In the genomic region with DNA sequence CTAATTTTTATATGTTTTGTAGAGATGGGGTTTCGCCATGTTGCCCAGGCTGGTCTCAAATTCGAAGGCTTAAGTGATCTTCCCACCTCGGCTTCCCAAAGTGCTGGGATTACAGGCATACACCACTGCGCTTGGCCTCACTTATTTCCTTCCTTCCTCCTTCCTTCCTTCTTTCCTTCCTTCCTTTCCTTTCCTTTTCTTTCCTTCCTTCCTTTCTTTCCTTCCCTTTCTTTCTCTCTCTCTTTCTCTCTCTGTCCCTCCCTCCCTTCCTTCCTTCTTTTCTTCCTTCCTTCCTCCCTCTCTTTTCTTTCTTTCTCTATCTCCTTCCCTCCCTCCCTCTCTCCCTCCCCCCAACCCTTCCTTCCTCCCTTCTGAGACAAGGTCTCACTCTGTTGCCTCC, we compare ENCODE assay signal across 37 cellular contexts. TPM values are rescaled to one million over a fixed set of nuclear protein-coding genes. Genes with fewer than 3 reads are reported as not detected.
"Had no signal": no experiment of that assay in that cellular context is flagged by ENCODE, and none has a peak within 500 bp of the region (broad histone marks: within the 10 kb centered on the region; RNA-seq: fewer than 3 reads in every experiment).

No MANE protein-coding gene starts in this region.

- H3K36me3 ChIP-seq: adrenal gland, breast epithelium had no signal

- H3K36me3 Mint-ChIP-seq: activated CD4-positive, alpha-beta memory T cell treated with anti-CD3 and anti-CD28 coated beads for 36 hours; activated CD8-positive, alpha-beta memory T cell treated with anti-CD3 and anti-CD28 coated beads, Interleukin-2, amount 10 ng/mL, durations not matched to agents 7 days and 5 days; activated naive CD4-positive, alpha-beta T cell treated with anti-CD3 and anti-CD28 coated beads, Interleukin-2, amount 50 U/mL, for 24 hours; activated naive CD8-positive, alpha-beta T cell treated with anti-CD3 and anti-CD28 coated beads for 36 hours had no signal

- H3K9me3 ChIP-seq: adrenal gland, ascending aorta, breast epithelium, colonic mucosa, esophagus muscularis mucosa, gastrocnemius medialis, heart left ventricle had no signal

- H3K27me3 Mint-ChIP-seq: activated CD4-positive, alpha-beta T cell treated with anti-CD3 and anti-CD28 coated beads, Interleukin-2, amount 10 ng/mL, durations not matched to agents 24 days and 14 days; activated naive CD4-positive, alpha-beta T cell treated with anti-CD3 and anti-CD28 coated beads, Interleukin-2, amount 50 U/mL, for 24 hours; brain had no signal

- H3K9me3 Mint-ChIP-seq: activated CD4-positive, alpha-beta memory T cell treated with anti-CD3 and anti-CD28 coated beads for 36 hours; activated CD4-positive, alpha-beta T cell treated with anti-CD3 and anti-CD28 coated beads, Interleukin-2, amount 10 ng/mL, durations not matched to agents 24 days and 14 days; activated naive CD4-positive, alpha-beta T cell treated with anti-CD3 and anti-CD28 coated beads for 36 hours; activated naive CD4-positive, alpha-beta T cell treated with anti-CD3 and anti-CD28 coated beads, Interleukin-2, amount 50 U/mL, for 24 hours; activated naive CD8-positive, alpha-beta T cell treated with anti-CD3 and anti-CD28 coated beads, Interleukin-2, amount 50 U/mL, for 24 hours; activated T-helper 1 cell treated with anti-CD3 and anti-CD28 coated beads, Interleukin-12 subunit alpha, Interleukin-12 subunit beta, Interleukin-2, Interleukin-4 antibody, amounts not matched to agents 30 ng/mL and 10 ng/mL and 1 ng/mL, durations not matched to agents 14 hours and 24 hours and 36 hours; activated T-helper 2 cell treated with anti-CD3 and anti-CD28 coated beads, Interferon-gamma antibody, Interleukin-2, Interleukin-4, amounts not matched to agents 10 μg/mL and 5 μg/mL and 100 μg/mL, durations not matched to agents 14 hours and 24 hours and 36 hours; endodermal cell had no signal

- H3K4me3 Mint-ChIP-seq: activated CD4-positive, alpha-beta memory T cell treated with anti-CD3 and anti-CD28 coated beads for 36 hours; activated CD4-positive, alpha-beta T cell treated with anti-CD3 and anti-CD28 coated beads for 36 hours; activated CD4-positive, alpha-beta T cell treated with anti-CD3 and anti-CD28 coated beads, Interleukin-2, amount 10 ng/mL, durations not matched to agents 24 days and 14 days; activated CD8-positive, alpha-beta memory T cell treated with anti-CD3 and anti-CD28 coated beads, Interleukin-2, amount 10 ng/mL, durations not matched to agents 7 days and 5 days; activated CD8-positive, alpha-beta T cell treated with anti-CD3 and anti-CD28 coated beads, Interleukin-2, amount 10 ng/mL, durations not matched to agents 7 days and 5 days; activated naive CD4-positive, alpha-beta T cell treated with anti-CD3 and anti-CD28 coated beads for 36 hours; activated naive CD4-positive, alpha-beta T cell treated with anti-CD3 and anti-CD28 coated beads, Interleukin-2, amount 50 U/mL, for 24 hours; activated naive CD8-positive, alpha-beta T cell treated with anti-CD3 and anti-CD28 coated beads for 36 hours; activated naive CD8-positive, alpha-beta T cell treated with anti-CD3 and anti-CD28 coated beads, Interleukin-2, amount 50 U/mL, for 24 hours; activated T-helper 1 cell treated with anti-CD3 and anti-CD28 coated beads, Interleukin-12 subunit alpha, Interleukin-12 subunit beta, Interleukin-2, Interleukin-4 antibody, amounts not matched to agents 30 ng/mL and 10 ng/mL and 1 ng/mL, durations not matched to agents 14 hours and 24 hours and 36 hours; brain; endodermal cell had no signal

- H3K27ac Mint-ChIP-seq: activated CD4-positive, alpha-beta memory T cell treated with anti-CD3 and anti-CD28 coated beads for 36 hours; activated CD4-positive, alpha-beta T cell treated with anti-CD3 and anti-CD28 coated beads for 36 hours; activated CD4-positive, alpha-beta T cell treated with anti-CD3 and anti-CD28 coated beads, Interleukin-2, amount 10 ng/mL, durations not matched to agents 24 days and 14 days; activated CD8-positive, alpha-beta memory T cell treated with anti-CD3 and anti-CD28 coated beads, Interleukin-2, amount 10 ng/mL, durations not matched to agents 7 days and 5 days; activated CD8-positive, alpha-beta T cell treated with anti-CD3 and anti-CD28 coated beads, Interleukin-2, amount 10 ng/mL, durations not matched to agents 7 days and 5 days; activated naive CD4-positive, alpha-beta T cell treated with anti-CD3 and anti-CD28 coated beads for 36 hours; activated naive CD4-positive, alpha-beta T cell treated with anti-CD3 and anti-CD28 coated beads, Interleukin-2, amount 50 U/mL, for 24 hours; activated naive CD8-positive, alpha-beta T cell treated with anti-CD3 and anti-CD28 coated beads for 36 hours; activated naive CD8-positive, alpha-beta T cell treated with anti-CD3 and anti-CD28 coated beads, Interleukin-2, amount 50 U/mL, for 24 hours; activated T-helper 1 cell treated with anti-CD3 and anti-CD28 coated beads, Interleukin-12 subunit alpha, Interleukin-12 subunit beta, Interleukin-2, Interleukin-4 antibody, amounts not matched to agents 30 ng/mL and 10 ng/mL and 1 ng/mL, durations not matched to agents 14 hours and 24 hours and 36 hours; activated T-helper 2 cell treated with anti-CD3 and anti-CD28 coated beads, Interferon-gamma antibody, Interleukin-2, Interleukin-4, amounts not matched to agents 10 μg/mL and 5 μg/mL and 100 μg/mL, durations not matched to agents 14 hours and 24 hours and 36 hours; brain; endodermal cell had no signal

- H3K27me3 ChIP-seq: adrenal gland, ascending aorta, breast epithelium, cardiac muscle cell, colonic mucosa, dorsolateral prefrontal cortex, esophagus muscularis mucosa, foreskin keratinocyte, gastrocnemius medialis, heart left ventricle had no signal

- H3K4me1 ChIP-seq: adrenal gland, ascending aorta, breast epithelium had no signal

- H3K4me3 ChIP-seq: adrenal gland, ascending aorta, breast epithelium, cardiac muscle cell, colonic mucosa, dorsolateral prefrontal cortex, esophagus muscularis mucosa, gastrocnemius medialis, heart left ventricle had no signal

- ATAC-seq: activated CD4-positive, alpha-beta T cell treated with anti-CD3 and anti-CD28 coated beads for 36 hours; activated CD8-positive, alpha-beta memory T cell treated with anti-CD3 and anti-CD28 coated beads, Interleukin-2, amount 10 ng/mL, durations not matched to agents 7 days and 5 days; activated CD8-positive, alpha-beta T cell treated with anti-CD3 and anti-CD28 coated beads, Interleukin-2, amount 10 ng/mL, durations not matched to agents 7 days and 5 days; activated naive CD8-positive, alpha-beta T cell treated with anti-CD3 and anti-CD28 coated beads, Interleukin-2, amount 50 U/mL, for 24 hours; foreskin keratinocyte; gastrocnemius medialis; heart left ventricle had no signal

- DNase-seq: activated CD4-positive, alpha-beta memory T cell treated with anti-CD3 and anti-CD28 coated beads for 36 hours; activated CD4-positive, alpha-beta T cell treated with anti-CD3 and anti-CD28 coated beads for 36 hours; activated CD4-positive, alpha-beta T cell treated with anti-CD3 and anti-CD28 coated beads, Interleukin-2, amount 10 ng/mL, durations not matched to agents 24 days and 14 days; activated CD4-positive, CD25-positive, alpha-beta regulatory T cell; activated CD4-positive, CD25-positive, alpha-beta regulatory T cell treated with anti-CD3 and anti-CD28 coated beads, Interleukin-2, amount 50 U/mL, for 72 hours; activated CD8-positive, alpha-beta memory T cell treated with anti-CD3 and anti-CD28 coated beads, Interleukin-2, amount 10 ng/mL, durations not matched to agents 7 days and 5 days; activated CD8-positive, alpha-beta memory T cell treated with anti-CD3 and anti-CD28 coated beads, Interleukin-2, amount 50 U/mL, for 4 hours; activated CD8-positive, alpha-beta T cell treated with anti-CD3 and anti-CD28 coated beads, Interleukin-2, amount 10 ng/mL, durations not matched to agents 7 days and 5 days; activated effector memory CD4-positive, alpha-beta T cell treated with anti-CD3 and anti-CD28 coated beads, Interleukin-2, amount 50 U/mL, for 16 hours; activated naive CD4-positive, alpha-beta T cell treated with anti-CD3 and anti-CD28 coated beads for 36 hours; activated naive CD8-positive, alpha-beta T cell treated with anti-CD3 and anti-CD28 coated beads for 36 hours; activated naive CD8-positive, alpha-beta T cell treated with anti-CD3 and anti-CD28 coated beads, Interleukin-2, amount 50 U/mL, for 24 hours; activated T-cell treated with anti-CD3 and anti-CD28 coated beads, Interleukin-2, amount 50 U/mL, for 1 hour; activated T-cell treated with anti-CD3 and anti-CD28 coated beads, Interleukin-2, amount 50 U/mL, for 48 hours; adrenal gland; central memory CD4-positive, alpha-beta T cell; cerebellar nuclear complex; colonic mucosa; dorsolateral prefrontal cortex; effector memory CD4-positive, alpha-beta T cell; endodermal cell; erythroblast; foreskin keratinocyte; gastrocnemius medialis; glutamatergic neuron; heart left ventricle; T-helper 2 cell had no signal

- H3K4me1 Mint-ChIP-seq: brain, endodermal cell had no signal

- H3K27ac ChIP-seq: adrenal gland, ascending aorta, breast epithelium, cardiac muscle cell, colonic mucosa, dorsolateral prefrontal cortex, esophagus muscularis mucosa, foreskin keratinocyte, gastrocnemius medialis, heart left ventricle had no signal

RNA-seq across cellular contexts. Expression of a gene that starts 36.8 kb away (rescaled TPM):
- total RNA-seq: activated CD8-positive, alpha-beta T cell treated with anti-CD3 and anti-CD28 coated beads, Interleukin-2, amount 10 ng/mL, durations not matched to agents 7 days and 5 days; activated naive CD8-positive, alpha-beta T cell treated with anti-CD3 and anti-CD28 coated beads for 36 hours had no signal

RNA-seq across cellular contexts. Expression of a gene that starts 39.2 kb away (rescaled TPM):
- total RNA-seq: activated CD4-positive, alpha-beta memory T cell treated with anti-CD3 and anti-CD28 coated beads for 36 hours; activated CD4-positive, alpha-beta T cell treated with anti-CD3 and anti-CD28 coated beads for 36 hours; activated CD4-positive, alpha-beta T cell treated with anti-CD3 and anti-CD28 coated beads, Interleukin-2, amount 10 ng/mL, durations not matched to agents 24 days and 14 days; activated CD8-positive, alpha-beta memory T cell treated with anti-CD3 and anti-CD28 coated beads for 36 hours; activated CD8-positive, alpha-beta memory T cell treated with anti-CD3 and anti-CD28 coated beads, Interleukin-2, amount 10 ng/mL, durations not matched to agents 7 days and 5 days; activated CD8-positive, alpha-beta T cell treated with anti-CD3 and anti-CD28 coated beads, Interleukin-2, amount 10 ng/mL, durations not matched to agents 7 days and 5 days; activated naive CD4-positive, alpha-beta T cell treated with anti-CD3 and anti-CD28 coated beads for 36 hours; activated naive CD8-positive, alpha-beta T cell treated with anti-CD3 and anti-CD28 coated beads for 36 hours; activated T-helper 1 cell treated with anti-CD3 and anti-CD28 coated beads, Interleukin-12 subunit alpha, Interleukin-12 subunit beta, Interleukin-2, Interleukin-4 antibody, amounts not matched to agents 30 ng/mL and 10 ng/mL and 1 ng/mL, durations not matched to agents 14 hours and 24 hours and 36 hours; activated T-helper 2 cell treated with anti-CD3 and anti-CD28 coated beads, Interferon-gamma antibody, Interleukin-2, Interleukin-4, amounts not matched to agents 10 μg/mL and 5 μg/mL and 100 μg/mL, durations not matched to agents 14 hours and 24 hours and 36 hours; ascending aorta; foreskin keratinocyte; T-helper 1 cell treated with Interleukin-12 subunit alpha and Interleukin-12 subunit beta and Interleukin-4 antibody, amounts not matched to agents 30 ng/mL and 1 ng/mL, for 36 hours had no signal
- polyA plus RNA-seq: foreskin keratinocyte had no signal
